9 cellular contexts compared by ENCODE assay signal in genomic region chr12:57726884-57727757, GRCh38. TPM values are rescaled to one million over a fixed set of nuclear protein-coding genes. Genes with fewer than 3 reads are reported as not detected.
DNase-seq lines count a peak whose midpoint lies in the region; ATAC-seq and TF ChIP-seq lines count a peak whose summit lies in the region.
"Had no signal": no experiment of that assay in that cellular context is flagged by ENCODE, and none has a peak within 500 bp of the region (broad histone marks: within the 10 kb centered on the region; RNA-seq: fewer than 3 reads in every experiment).

No MANE protein-coding gene starts in this region.

- peaks cover 4% of the 10 kb centered on the region; the same call in 1 of the 2 replicates for H3K4me1 ChIP-seq in Panc1 (ENCODE audit: control insufficient read depth, insufficient read depth, low read length)
- peaks cover 7 to 12% of the 10 kb centered on the region in 2 experiments for H3K4me1 ChIP-seq in trophoblast cell (ENCODE audit: control insufficient read depth in 1 of 2, insufficient read depth in 2 of 2, low read length in 2 of 2)

- H3K36me3 ChIP-seq in Panc1 (ENCODE audit: control insufficient read depth, insufficient read depth, low read length), result no peaks in the 10 kb centered on the region
- H3K36me3 ChIP-seq in trophoblast cell (ENCODE audit: control insufficient read depth in 1 of 2, insufficient read depth in 2 of 2, low read length in 2 of 2), result no peaks in the 10 kb centered on the region

- DNase-seq in Calu3, result no peak
- DNase-seq in Panc1 (ENCODE audit: low read depth, low spot score), result no peak
- peak; percentile 42 for DNase-seq in glutamatergic neuron
- peak; percentile 23 to 63 for DNase-seq in trophoblast cell
- DNase-seq in NK-92 (lab: John Stamatoyannopoulos, UW; ENCODE audit: unreplicated experiment), result no peak
- no peak for DNase-seq in NOMO-1 treated with DMSO at 0.1 percent for 48 hours (lab: John Stamatoyannopoulos, UW; ENCODE audit: unreplicated experiment)
- DNase-seq: SIG-M5 had no signal

- no peak overlapping the region for H2AFZ ChIP-seq in trophoblast cell (ENCODE audit: insufficient read depth, low read length, poor library complexity)

- H3K9me3 ChIP-seq in Panc1 (ENCODE audit: control insufficient read depth, insufficient read depth, low read depth, low read length) (no peaks in the 10 kb centered on the region), trophoblast cell (ENCODE audit: insufficient read depth, low read depth, low read length) (peaks cover 18% of the 10 kb centered on the region)

- H3K27ac Mint-ChIP-seq in Calu3 (ENCODE audit: unreplicated experiment) (no peak overlapping the region), glutamatergic neuron (ENCODE audit: unreplicated experiment) (no peak overlapping the region)

- in situ Hi-C loops in Panc1 (cut with HindIII; ENCODE audit: low pct_unique_long_range_greater_than_20kb, low sequenced_read_pairs), result no loop called here

- H3K9me3 Mint-ChIP-seq in Calu3 (ENCODE audit: low read depth, unreplicated experiment), result no peaks in the 10 kb centered on the region
- peaks cover 15% of the 10 kb centered on the region for H3K9me3 Mint-ChIP-seq in glutamatergic neuron (ENCODE audit: unreplicated experiment)

- H3K4me2 ChIP-seq in trophoblast cell (ENCODE audit: low read length), result peak overlapping the region; percentile 60

- H3K23ac ChIP-seq in trophoblast cell (ENCODE audit: low read length), result no peak overlapping the region

- H3K27me3 ChIP-seq in Panc1 (ENCODE audit: control insufficient read depth, insufficient read depth, low read length), result no peaks in the 10 kb centered on the region
- peaks cover 26% of the 10 kb centered on the region for H3K27me3 ChIP-seq in trophoblast cell (ENCODE audit: insufficient read depth, low read length)

- H3K4ac ChIP-seq in trophoblast cell (ENCODE audit: low read depth, low read length), result no peak overlapping the region

- H2BK5ac ChIP-seq in trophoblast cell (ENCODE audit: low read depth, low read length, poor library complexity), result no peak overlapping the region

- no peak overlapping the region for H2AK5ac ChIP-seq in trophoblast cell (ENCODE audit: low read length)

- ATAC-seq in Panc1 (peak; percentile 39), GM19035 (IDR thresholded peaks at IDR 0.05; ENCODE audit: unreplicated experiment) (no peak), GM18519 (IDR thresholded peaks at IDR 0.05; ENCODE audit: low FRiP score, unreplicated experiment) (no peak)

- H2BK12ac ChIP-seq in trophoblast cell (ENCODE audit: low read length), result no peak overlapping the region

- H3K27me3 Mint-ChIP-seq in Calu3 (ENCODE audit: unreplicated experiment) (peaks cover 75% of the 10 kb centered on the region), glutamatergic neuron (ENCODE audit: unreplicated experiment) (peaks cover 31% of the 10 kb centered on the region)

- H3K36me3 Mint-ChIP-seq in Calu3 (ENCODE audit: insufficient read depth, unreplicated experiment), result peaks cover 20% of the 10 kb centered on the region
- H3K36me3 Mint-ChIP-seq in glutamatergic neuron (ENCODE audit: unreplicated experiment), result peaks cover 19% of the 10 kb centered on the region

- H2BK120ac ChIP-seq in trophoblast cell (ENCODE audit: insufficient read depth, low read length, poor library complexity), result no peak overlapping the region

- no peaks in the 10 kb centered on the region for H3K79me2 ChIP-seq in trophoblast cell (ENCODE audit: control insufficient read depth, insufficient read depth, low read length, poor library complexity)

- H4K12ac ChIP-seq in trophoblast cell (ENCODE audit: low read depth, low read length), result no peak overlapping the region

- H3K4me3 ChIP-seq in Panc1 (ENCODE audit: low read depth in 2 of 2, low read length in 2 of 2) (peak overlapping the region; percentile 93), trophoblast cell (ENCODE audit: low read depth, low read length) (no peak overlapping the region)

- no peak overlapping the region for H4K91ac ChIP-seq in trophoblast cell (ENCODE audit: low read depth, low read length)

- no peak overlapping the region for H4K8ac ChIP-seq in trophoblast cell (ENCODE audit: low read depth, low read length)

- H3K4me1 Mint-ChIP-seq in Calu3 (ENCODE audit: low read depth, unreplicated experiment) (peaks cover 11% of the 10 kb centered on the region), glutamatergic neuron (ENCODE audit: low read depth, unreplicated experiment) (peaks cover 12% of the 10 kb centered on the region)

- H3K14ac ChIP-seq in trophoblast cell (ENCODE audit: low read length), result no peak overlapping the region

- TF ChIP-seq CTCF in Calu3 (IDR thresholded peaks at IDR 0.05; ENCODE audit: unreplicated experiment) (no peak), Panc1 (IDR thresholded peaks at IDR 0.05) (no peak), glutamatergic neuron (IDR thresholded peaks at IDR 0.05; ENCODE audit: partially characterized antibody, unreplicated experiment) (no peak)

- H3K9ac ChIP-seq in trophoblast cell (ENCODE audit: low read length), result no peak overlapping the region

- no peak overlapping the region for H3K18ac ChIP-seq in trophoblast cell (ENCODE audit: low read length)

- POLR2A ChIA-PET in Panc1 (lab: Charles Lee), result no interaction called here

- H3K4me3 Mint-ChIP-seq in Calu3 (ENCODE audit: low read depth, unreplicated experiment) (peak overlapping the region; percentile 80), glutamatergic neuron (ENCODE audit: unreplicated experiment) (no peak overlapping the region)

- WGBS in trophoblast cell (ENCODE audit: extremely low coverage, insufficient coverage, insufficient read length), result no CpG with 5 or more reads among the region's 76 CpGs

- BruUV-seq in Calu3 (replicated peaks; lab: Mats Ljungman, UMichigan) (TSS peak; percentile 11), Panc1 (replicated peaks; lab: Mats Ljungman, UMichigan) (no TSS peak)

- intact Hi-C loops in Calu3 (cut with micrococcal nuclease; ENCODE audit: unreplicated experiment), result no loop called here
- intact Hi-C loops in Panc1 (cut with micrococcal nuclease; ENCODE audit: unreplicated experiment), result no loop called here

- H3K27ac ChIP-seq in Panc1 (ENCODE audit: low read length), result peak overlapping the region; percentile 79
- H3K27ac ChIP-seq in trophoblast cell (ENCODE audit: low read depth, low read length), result no peak overlapping the region

- CTCF ChIA-PET in Calu3 (lab: Charles Lee), result interaction anchor here (1.2 to 1.5 kb wide), 3 partner anchors 8 to 146 kb away, joined by 3 to 18 read pairs (median 3); no protein-coding TSS in a partner anchor
- CTCF ChIA-PET in Panc1 (lab: Charles Lee), result interaction anchor here (0.9 to 2.0 kb wide), 4 partner anchors 8 to 101 kb away, joined by 4 to 12 read pairs (median 8); no protein-coding TSS in a partner anchor

- no peaks in the 10 kb centered on the region for H3K79me1 ChIP-seq in trophoblast cell (ENCODE audit: low read length)

RNA-seq across cellular contexts. Expression of gene AGAP2, which starts 11.4 kb away (rescaled TPM):
- 0.57 and 0.59 TPM in 2 replicates for total RNA-seq in Calu3 (2022)
- total RNA-seq in Panc1 (2021; ENCODE audit: unreplicated experiment), result 0.49 TPM
- 1.2 TPM for polyA plus RNA-seq in Panc1 (2012; ENCODE audit: insufficient read length)
- total RNA-seq in glutamatergic neuron (ENCODE audit: unreplicated experiment), result 45.5 TPM
- polyA plus RNA-seq in trophoblast cell (2013), result 0.01 TPM in 1 of 2 replicates, not detected in the other

RNA-seq across cellular contexts. Expression of gene TSPAN31, which starts 17.7 kb away (rescaled TPM):
- total RNA-seq in Calu3 (2022), result 40.2 and 46.7 TPM in 2 replicates
- 17.5 TPM for total RNA-seq in Panc1 (2021; ENCODE audit: unreplicated experiment)
- polyA plus RNA-seq in Panc1 (2012; ENCODE audit: insufficient read length), result 16.4 TPM
- 27.2 TPM for total RNA-seq in glutamatergic neuron (ENCODE audit: unreplicated experiment)
- polyA plus RNA-seq in trophoblast cell (2013), result 8.1 and 8.8 TPM in 2 replicates

RNA-seq across cellular contexts. Expression of gene CDK4, which starts 25.0 kb away (rescaled TPM):
- total RNA-seq in Calu3 (2022) (188 and 199 TPM in 2 replicates), Panc1 (2021; ENCODE audit: unreplicated experiment) (201 TPM), glutamatergic neuron (ENCODE audit: unreplicated experiment) (123 TPM)
- polyA plus RNA-seq in Panc1 (2012; ENCODE audit: insufficient read length), result 205 TPM
- 66.1 and 68.0 TPM in 2 replicates for polyA plus RNA-seq in trophoblast cell (2013)

RNA-seq across cellular contexts. Expression of gene MARCHF9, which starts 27.8 kb away (rescaled TPM):
- total RNA-seq in Calu3 (2022) (39.0 and 42.4 TPM in 2 replicates), Panc1 (2021; ENCODE audit: unreplicated experiment) (2.3 TPM), glutamatergic neuron (ENCODE audit: unreplicated experiment) (26.7 TPM)
- 1.7 TPM for polyA plus RNA-seq in Panc1 (2012; ENCODE audit: insufficient read length)
- polyA plus RNA-seq in trophoblast cell (2013), result 1.1 and 1.4 TPM in 2 replicates

RNA-seq across cellular contexts. Expression of gene OS9, which starts 33.2 kb away (rescaled TPM):
- total RNA-seq in Calu3 (2022) (221 and 258 TPM in 2 replicates), Panc1 (2021; ENCODE audit: unreplicated experiment) (186 TPM), glutamatergic neuron (ENCODE audit: unreplicated experiment) (225 TPM)
- polyA plus RNA-seq in Panc1 (2012; ENCODE audit: insufficient read length), result 204 TPM
- polyA plus RNA-seq in trophoblast cell (2013), result 106 and 110 TPM in 2 replicates

Comparison
In these comparisons a context has a peak if more than half of its experiments do, and no peak if none do; other contexts are left out.
1. DNase-seq: peak in glutamatergic neuron (single experiment) and trophoblast cell (2 of 2); none in Calu3 (single experiment), Panc1 (single experiment), NK-92 (single experiment) and NOMO-1 treated with DMSO at 0.1 percent for 48 hours (single experiment).
2. RNA of gene AGAP2, which starts 11.4 kb away (total RNA-seq): 45.5 TPM in glutamatergic neuron (single experiment); 0.57 to 0.59 TPM in Calu3 and 0.49 TPM in Panc1 (single experiment); every median in the first group is over 10 times any median in the second.